ENCODE assay signal across 1 cellular context in the genomic region with DNA sequence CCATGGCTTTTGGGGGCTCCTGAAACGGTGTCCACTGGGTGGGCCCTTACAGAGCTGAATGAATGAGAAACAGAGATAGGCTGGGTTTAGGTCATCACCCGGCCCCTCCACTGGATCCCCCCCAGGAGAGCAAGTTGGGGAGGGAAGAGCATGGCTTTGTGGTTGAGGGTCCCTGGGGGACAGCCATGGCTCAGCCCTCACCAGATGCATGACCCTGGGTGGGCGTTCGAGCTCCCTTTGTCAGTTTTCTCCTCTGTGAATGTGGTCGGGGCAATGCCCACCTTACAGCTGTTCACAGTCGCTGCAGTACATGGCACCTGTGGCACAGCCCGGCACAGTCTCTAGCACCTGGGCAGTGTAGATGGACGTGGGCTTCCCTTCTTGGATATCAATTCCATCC.
TF ChIP-seq lines count a peak whose summit lies in the region.

No MANE protein-coding gene starts in this region.

TF ChIP-seq in IMR-90, 13 proteins besides CTCF, POLR2A, EP300 and RAD21:
- TF ChIP-seq CEBPB (IDR thresholded peaks at IDR 0.05; ENCODE audit: low read depth, low read length), result no peak
- TF ChIP-seq CHD1 (IDR thresholded peaks at IDR 0.05; ENCODE audit: low read depth, low read length), result no peak
- TF ChIP-seq SMC3 (IDR thresholded peaks at IDR 0.05; ENCODE audit: low read depth, low read length), result no peak
- TF ChIP-seq, protein P1, sequence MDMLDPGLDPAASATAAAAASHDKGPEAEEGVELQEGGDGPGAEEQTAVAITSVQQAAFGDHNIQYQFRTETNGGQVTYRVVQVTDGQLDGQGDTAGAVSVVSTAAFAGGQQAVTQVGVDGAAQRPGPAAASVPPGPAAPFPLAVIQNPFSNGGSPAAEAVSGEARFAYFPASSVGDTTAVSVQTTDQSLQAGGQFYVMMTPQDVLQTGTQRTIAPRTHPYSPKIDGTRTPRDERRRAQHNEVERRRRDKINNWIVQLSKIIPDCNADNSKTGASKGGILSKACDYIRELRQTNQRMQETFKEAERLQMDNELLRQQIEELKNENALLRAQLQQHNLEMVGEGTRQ (IDR thresholded peaks at IDR 0.05; ENCODE audit: low read depth, low read length), result no peak
- TF ChIP-seq FOS (IDR thresholded peaks at IDR 0.05; ENCODE audit: low read depth, low read length), result no peak
- no peak for TF ChIP-seq RCOR1 (IDR thresholded peaks at IDR 0.05; ENCODE audit: insufficient replicate concordance, low read length)
- TF ChIP-seq MAZ (IDR thresholded peaks at IDR 0.05; ENCODE audit: borderline replicate concordance, low read depth, low read length), result no peak
- no peak for TF ChIP-seq NFE2L2 (IDR thresholded peaks at IDR 0.05; ENCODE audit: low read depth, low read length)
- TF ChIP-seq MXI1 (IDR thresholded peaks at IDR 0.05; ENCODE audit: borderline replicate concordance, low read depth, low read length), result no peak
- TF ChIP-seq BHLHE40 (IDR thresholded peaks at IDR 0.05; ENCODE audit: low read depth, low read length), result no peak
- TF ChIP-seq MAFK (IDR thresholded peaks at IDR 0.05; ENCODE audit: low read depth, low read length), result no peak
- TF ChIP-seq RFX5 (IDR thresholded peaks at IDR 0.05; ENCODE audit: low read depth, low read length), result no peak
- no peak for TF ChIP-seq ELK1 (IDR thresholded peaks at IDR 0.05; ENCODE audit: borderline replicate concordance, low read depth, low read length)
